In the genomic region with DNA sequence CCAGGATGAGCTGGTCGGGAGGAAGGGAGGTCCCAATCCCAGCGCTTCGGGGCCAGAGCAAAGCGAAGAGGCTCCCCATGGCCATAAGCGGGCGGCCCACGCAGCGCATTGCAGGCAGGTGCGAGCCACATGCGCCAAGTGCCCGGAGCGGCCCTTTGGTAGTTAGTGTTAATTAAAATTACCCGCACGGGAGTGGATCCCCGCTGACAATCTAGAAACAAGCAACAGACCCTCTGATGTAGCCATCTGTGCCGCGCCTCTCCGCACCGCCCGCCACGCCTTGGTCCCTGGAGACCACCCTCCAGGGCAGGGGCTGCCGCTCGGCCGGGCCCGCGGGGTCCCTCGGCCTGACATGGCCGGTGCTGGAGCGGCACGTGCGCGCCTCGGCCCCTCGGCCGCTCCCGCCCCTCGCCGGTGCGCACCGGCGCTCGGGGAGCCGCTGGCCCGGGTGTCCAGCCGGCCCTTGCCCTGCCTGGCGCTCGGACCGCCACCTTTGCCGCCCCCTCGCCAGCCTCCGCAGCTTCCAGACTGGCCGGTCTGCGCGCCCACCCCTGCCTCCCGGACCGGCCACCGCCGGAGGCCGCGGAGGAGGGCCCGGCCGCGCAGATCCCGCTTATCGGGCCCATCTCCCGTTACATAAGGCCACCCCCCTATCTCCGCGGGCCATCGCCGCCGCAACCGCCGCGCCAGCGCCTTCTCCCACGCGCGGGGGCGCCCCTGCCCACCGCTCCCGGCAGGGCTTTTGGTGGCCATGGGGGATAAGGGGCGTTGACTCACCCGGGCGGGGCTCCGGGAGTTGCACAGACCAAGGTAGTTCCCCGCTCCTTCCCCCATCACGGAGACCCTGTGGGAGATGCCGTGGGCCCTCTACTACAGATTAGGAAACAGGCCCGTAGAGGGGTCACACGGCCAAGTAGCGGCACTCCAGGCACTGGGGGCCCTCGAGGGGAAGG, we compare ENCODE assay signal across 8 cellular contexts. TPM values are rescaled to one million over a fixed set of nuclear protein-coding genes. Genes with fewer than 3 reads are reported as not detected.
DNase-seq lines count a peak whose midpoint lies in the region; ATAC-seq lines count a peak whose summit lies in the region.

No MANE protein-coding gene starts in this region.

- peak overlapping the region; percentile 52 to 71 (median 63) for H3K4me2 ChIP-seq in BLaER1 treated with 17β-estradiol and CSF1 and Interleukin-3, amounts not matched to agents 10 nM and 100 nM

- peaks cover 40 to 55% (median 51%) of the 10 kb centered on the region in 11 experiments for H3K27me3 ChIP-seq in BLaER1 treated with 17β-estradiol and CSF1 and Interleukin-3, amounts not matched to agents 10 nM and 100 nM
- H3K27me3 ChIP-seq in HUES64 (ENCODE audit: insufficient read depth, low read length): peaks cover 54% of the 10 kb centered on the region

- no peak for ATAC-seq in GM19397 (IDR thresholded peaks at IDR 0.05; ENCODE audit: unreplicated experiment)
- no peak for ATAC-seq in HG03039 (IDR thresholded peaks at IDR 0.05; ENCODE audit: unreplicated experiment)
- no peak for ATAC-seq in HG02970 (IDR thresholded peaks at IDR 0.05; ENCODE audit: low FRiP score, unreplicated experiment)

- no peaks in the 10 kb centered on the region for H3K36me3 ChIP-seq in BLaER1 treated with 17β-estradiol and CSF1 and Interleukin-3, amounts not matched to agents 10 nM and 100 nM
- H3K36me3 ChIP-seq in HUES64 (ENCODE audit: insufficient read depth, low read length): no peaks in the 10 kb centered on the region

- no peak overlapping the region for H3K27ac ChIP-seq in BLaER1 treated with 17β-estradiol and CSF1 and Interleukin-3, amounts not matched to agents 10 nM and 100 nM
- H3K27ac ChIP-seq in HUES64 (ENCODE audit: low read depth, low read length): no peak overlapping the region
- peak overlapping the region; percentile 30 for H3K27ac ChIP-seq in angular gyrus (ENCODE audit: low read depth, low read length)

- H4K20me1 ChIP-seq in BLaER1 treated with 17β-estradiol and CSF1 and Interleukin-3, amounts not matched to agents 10 nM and 100 nM: peaks cover 0 to 5% (median 0%) of the 10 kb centered on the region in 11 experiments; a peak in 2 of 22 replicates

- peak overlapping the region in 9 of 10 experiments; percentile 19 to 56 (median 33); a peak in 12 of 20 replicates for H3K4me3 ChIP-seq in BLaER1 treated with 17β-estradiol and CSF1 and Interleukin-3, amounts not matched to agents 10 nM and 100 nM
- H3K4me3 ChIP-seq in HUES64 (ENCODE audit: low read length): peak overlapping the region; percentile 47

- peaks cover 16 to 22% (median 19%) of the 10 kb centered on the region in 10 experiments for H3K4me1 ChIP-seq in BLaER1 treated with 17β-estradiol and CSF1 and Interleukin-3, amounts not matched to agents 10 nM and 100 nM
- H3K4me1 ChIP-seq in HUES64 (ENCODE audit: insufficient read depth, low read length): no peaks in the 10 kb centered on the region

- no peak overlapping the region for H3K9ac ChIP-seq in BLaER1 treated with 17β-estradiol and CSF1 and Interleukin-3, amounts not matched to agents 10 nM and 100 nM
- H3K9ac ChIP-seq in HUES64 (ENCODE audit: low read depth, low read length): no peak overlapping the region

- peaks cover 0 to 16% (median 10%) of the 10 kb centered on the region in 11 experiments; a peak in 10 of 22 replicates for H3K9me3 ChIP-seq in BLaER1 treated with 17β-estradiol and CSF1 and Interleukin-3, amounts not matched to agents 10 nM and 100 nM (replicated peaks in 1 of 11)
- H3K9me3 ChIP-seq in HUES64 (ENCODE audit: insufficient read depth, low read depth, low read length): no peaks in the 10 kb centered on the region

- WGBS in HUES64: 7% methylated on average over 92 of the region's 92 CpGs

- DNase-seq in iPS-NIHi7 (ENCODE audit: extremely low spot score): peak; percentile 38
- DNase-seq in stimulated activated CD8-positive, alpha-beta memory T cell treated with anti-CD3 and anti-CD28 coated beads, Interleukin-15, amount 100 ng/mL, for 48 hours (ENCODE audit: low read depth in 2 of 2): peak; percentile 53 to 61

RNA-seq across cellular contexts. Expression of gene IL13, which starts 1.9 kb away (rescaled TPM):
- polyA plus RNA-seq in HUES64 (2013, experiment 1 of 2): not detected
- polyA plus RNA-seq in HUES64 (2013, experiment 2 of 2): not detected

RNA-seq across cellular contexts. Expression of gene IL4, which starts 17.7 kb away (rescaled TPM):
- polyA plus RNA-seq in HUES64 (2013, experiment 1 of 2): not detected
- polyA plus RNA-seq in HUES64 (2013, experiment 2 of 2): not detected
